Comparison of ENCODE assay signal across 17 cellular contexts in the genomic region with DNA sequence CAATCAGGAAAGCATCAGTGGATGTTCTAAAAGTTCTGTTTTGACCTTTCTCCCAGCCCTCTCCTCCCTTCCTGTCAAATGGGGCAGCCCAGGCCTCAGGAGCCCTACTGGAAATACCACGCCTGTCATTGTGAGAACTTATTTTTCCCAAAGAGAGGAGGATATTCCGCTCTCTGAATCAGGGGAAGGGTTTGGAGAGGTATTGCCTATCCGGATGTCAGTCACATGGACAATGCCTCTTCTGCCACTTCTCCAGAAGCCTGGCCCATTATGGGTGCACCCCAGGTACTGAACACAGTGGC.
DNase-seq lines count a peak whose midpoint lies in the region; ATAC-seq and TF ChIP-seq lines count a peak whose summit lies in the region.
"Had no signal": no experiment of that assay in that cellular context is flagged by ENCODE, and none has a peak within 500 bp of the region (broad histone marks: within the 10 kb centered on the region; RNA-seq: fewer than 3 reads in every experiment).

No MANE protein-coding gene starts in this region.

- H3K27me3 ChIP-seq in RWPE2 (ENCODE audit: insufficient read depth, poor library complexity, severe bottlenecking), result peaks cover 9% of the 10 kb centered on the region
- no peaks in the 10 kb centered on the region for H3K27me3 ChIP-seq in body of pancreas
- H3K27me3 ChIP-seq in right atrium auricular region, result no peaks in the 10 kb centered on the region
- no peaks in the 10 kb centered on the region for H3K27me3 ChIP-seq in skeletal muscle tissue (ENCODE audit: control insufficient read depth in 3 of 3, insufficient read depth in 3 of 3, low read length in 3 of 3)
- H3K27me3 ChIP-seq: BE2C had no signal

- DNase-seq in RWPE2 (ENCODE audit: low spot score) (peak; percentile 29), body of pancreas (no peak), right atrium auricular region (ENCODE audit: low spot score) (no peak), dermis blood vessel endothelial cell (no peak), superior temporal gyrus (ENCODE audit: extremely low spot score) (no peak), EL (no peak)
- DNase-seq: BE2C; CD8-positive, alpha-beta T cell; COR-L47; DMS153; DND-41; GF-D8 had no signal

- no peaks in the 10 kb centered on the region for H3K36me3 ChIP-seq in RWPE2 (ENCODE audit: low read depth)
- H3K36me3 ChIP-seq in body of pancreas (replicated peaks in 1 of 2; ENCODE audit: insufficient read depth in 1 of 2, low read depth in 2 of 2), result no peaks in the 10 kb centered on the region
- H3K36me3 ChIP-seq in right atrium auricular region, result peaks cover 80% of the 10 kb centered on the region
- H3K36me3 ChIP-seq in skeletal muscle tissue (ENCODE audit: control insufficient read depth in 3 of 3, insufficient read depth in 3 of 3, low read length in 3 of 3), result peaks cover 0 to 1% (median 0%) of the 10 kb centered on the region in 3 donors
- H3K36me3 ChIP-seq: BE2C had no signal

- ATAC-seq in RWPE2 (ENCODE audit: low read depth), result no peak
- ATAC-seq in body of pancreas, result peak; percentile 45
- ATAC-seq: A549; CD8-positive, alpha-beta T cell; HCT116 had no signal

- H3K9me3 ChIP-seq in RWPE2 (ENCODE audit: severe bottlenecking) (no peaks in the 10 kb centered on the region), body of pancreas (no peaks in the 10 kb centered on the region), right atrium auricular region (no peaks in the 10 kb centered on the region), skeletal muscle tissue (ENCODE audit: control insufficient read depth in 3 of 3, low read length in 3 of 3) (no peaks in the 10 kb centered on the region)
- H3K9me3 ChIP-seq: A549, BE2C had no signal

- H3K27ac ChIP-seq in RWPE2 (ENCODE audit: poor library complexity, severe bottlenecking), result no peak overlapping the region
- H3K27ac ChIP-seq in body of pancreas, result no peak overlapping the region
- peak overlapping the region; percentile 46 to 61 for H3K27ac ChIP-seq in right atrium auricular region
- H3K27ac ChIP-seq in skeletal muscle tissue (ENCODE audit: low read depth, low read length), result peak overlapping the region; percentile 25
- H3K27ac ChIP-seq: A549, C4-2B, HL-60 had no signal

- intact Hi-C loops in body of pancreas (cut with DNase I), result no loop called here

- H3K9ac ChIP-seq in skeletal muscle tissue (ENCODE audit: low read depth in 1 of 3, low read length in 3 of 3), result no peak overlapping the region

- no peak for TF ChIP-seq POLR2A in body of pancreas (IDR thresholded peaks at IDR 0.05)

- TF ChIP-seq CTCF in RWPE2 (IDR thresholded peaks at IDR 0.05; ENCODE audit: poor library complexity, severe bottlenecking) (no peak), body of pancreas (IDR thresholded peaks at IDR 0.05) (no peak), right atrium auricular region (IDR thresholded peaks at IDR 0.05) (no peak)

- 70 to 72% methylated on average over 3 of the region's 3 CpGs for WGBS in body of pancreas, 2 donors

- no peak overlapping the region for H3K4me3 ChIP-seq in RWPE2 (ENCODE audit: severe bottlenecking)
- H3K4me3 ChIP-seq in body of pancreas, result no peak overlapping the region
- no peak overlapping the region for H3K4me3 ChIP-seq in right atrium auricular region
- no peak overlapping the region for H3K4me3 ChIP-seq in skeletal muscle tissue (ENCODE audit: low read length in 3 of 3)
- H3K4me3 ChIP-seq: A549 had no signal

- H3K4me1 ChIP-seq in RWPE2 (ENCODE audit: insufficient read depth, poor library complexity, severe bottlenecking) (no peaks in the 10 kb centered on the region), body of pancreas (no peaks in the 10 kb centered on the region), right atrium auricular region (peaks cover 0 to 24% of the 10 kb centered on the region in 2 donors), skeletal muscle tissue (ENCODE audit: control insufficient read depth in 3 of 3, insufficient read depth in 3 of 3, low read length in 3 of 3) (peaks cover 0 to 7% (median 5%) of the 10 kb centered on the region in 3 donors)
- H3K4me1 ChIP-seq: A549 had no signal

Comparison
In these comparisons a context has a peak if more than half of its experiments do, and no peak if none do; other contexts are left out.
1. H3K27ac ChIP-seq: peak in right atrium auricular region (2 of 2) and skeletal muscle tissue (single experiment); none in RWPE2 (single experiment) and body of pancreas (0 of 4).